ENCODE assay signal across 9 cellular contexts in the genomic region with DNA sequence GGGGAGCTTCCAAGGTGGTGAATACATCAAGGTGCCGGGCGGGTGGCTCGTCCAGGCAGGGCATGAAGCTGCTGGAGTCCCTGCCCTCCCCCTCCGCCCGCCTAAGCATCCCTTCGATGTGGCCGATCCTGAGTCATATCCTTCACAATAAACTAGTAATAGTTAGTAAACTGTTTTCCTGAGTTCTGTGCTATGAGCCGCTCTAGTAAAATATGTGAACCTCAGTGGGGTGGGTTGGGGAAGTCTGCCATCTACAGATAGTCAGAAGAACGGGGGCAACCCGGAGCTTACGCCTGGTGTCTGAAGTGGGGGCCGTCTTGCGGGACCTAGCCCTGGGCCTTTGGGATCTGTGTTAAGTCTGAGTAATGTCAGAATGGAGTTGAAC. TPM values are rescaled to one million over a fixed set of nuclear protein-coding genes. Genes with fewer than 3 reads are reported as not detected.
DNase-seq lines count a peak whose midpoint lies in the region; FAIRE-seq and TF ChIP-seq lines count a peak whose summit lies in the region.
"Had no signal": no experiment of that assay in that cellular context is flagged by ENCODE, and none has a peak within 500 bp of the region (broad histone marks: within the 10 kb centered on the region; RNA-seq: fewer than 3 reads in every experiment).

No MANE protein-coding gene starts in this region.

- WGBS in prostate gland: 64% methylated on average over 13 of the region's 13 CpGs

- CTCF ChIA-PET in HEK293T (lab: Yijun Ruan, JAX): no interaction called here

- H3K27ac Mint-ChIP-seq in immature natural killer cell: no peak overlapping the region

- H3K9me3 ChIP-seq in prostate gland: no peaks in the 10 kb centered on the region

- peaks cover 3 to 21% (median 10%) of the 10 kb centered on the region in 3 donors for H3K27me3 Mint-ChIP-seq in immature natural killer cell (ENCODE audit: low read depth in 3 of 3)

- peak overlapping the region; percentile 78 for H3K27ac ChIP-seq in prostate gland

- H3K4me1 Mint-ChIP-seq in immature natural killer cell: peaks cover 24 to 39% of the 10 kb centered on the region in 2 donors

- H3K4me3 Mint-ChIP-seq in immature natural killer cell: no peak overlapping the region

- H3K36me3 ChIP-seq in prostate gland: no peaks in the 10 kb centered on the region

- POLR2A ChIA-PET in HEK293T (lab: Yijun Ruan, JAX): no interaction called here

- peaks cover 10% of the 10 kb centered on the region for H3K4me1 ChIP-seq in prostate gland (replicated peaks)

- no peak for TF ChIP-seq POLR2A in prostate gland (IDR thresholded peaks at IDR 0.05)

- peak; percentile 39 for TF ChIP-seq CTCF in fibroblast of mammary gland (conservative IDR thresholded peaks at IDR 0.05; ENCODE audit: control insufficient read depth, insufficient read depth, low read depth, low read length)
- no peak for TF ChIP-seq CTCF in prostate gland (IDR thresholded peaks at IDR 0.05)

- H3K36me3 Mint-ChIP-seq in immature natural killer cell: peaks cover 0 to 3% (median 0%) of the 10 kb centered on the region in 3 donors

- no peaks in the 10 kb centered on the region for H3K9me3 Mint-ChIP-seq in immature natural killer cell

- no peaks in the 10 kb centered on the region for H3K27me3 ChIP-seq in prostate gland (replicated peaks; ENCODE audit: insufficient read depth)

- peak; percentile 93 for DNase-seq in Daoy (ENCODE audit: low read depth)
- DNase-seq in RCC 7860 (ENCODE audit: low spot score): peak; percentile 79
- DNase-seq in fibroblast of mammary gland (ENCODE audit: low read depth): peak; percentile 93
- DNase-seq in prostate gland (ENCODE audit: low spot score): no peak
- DNase-seq in HEK293T (ENCODE audit: extremely low spot score): no peak
- DNase-seq in AML-193 (lab: John Stamatoyannopoulos, UW): no peak
- no peak for DNase-seq in immature natural killer cell
- no peak for DNase-seq in NK-92 treated with Interleukin-12 subunit alpha and Interleukin-12 subunit beta, amount 100 ng/mL, for 24 hours (lab: John Stamatoyannopoulos, UW)
- DNase-seq: activated CD8-positive, alpha-beta memory T cell treated with anti-CD3 and anti-CD28 coated beads for 24 hours had no signal

- H3K4me3 ChIP-seq in fibroblast of mammary gland (ENCODE audit: control insufficient read depth, low read depth, low read length) (no peak overlapping the region), prostate gland (no peak overlapping the region)

- peak; percentile 16 for FAIRE-seq in RCC 7860 (lab: Jason Lieb, UNC)

- intact Hi-C loops in prostate gland (cut with DNase I): no loop called here

TF ChIP-seq in HEK293T, 16 proteins besides CTCF, POLR2A, EP300 and RAD21:
- TF ChIP-seq FOXM1 (IDR thresholded peaks at IDR 0.05; ENCODE audit: borderline replicate concordance) (no peak), ARNT (IDR thresholded peaks at IDR 0.05) (no peak), SP1 (IDR thresholded peaks at IDR 0.05) (no peak), NFRKB (IDR thresholded peaks at IDR 0.05) (no peak)
TF ChIP-seq in HEK293T: peak in this region for 0.

RNA-seq across cellular contexts. Expression of gene C2CD2, which starts 21.6 kb away (rescaled TPM):
- total RNA-seq in Daoy (2014; rRNA removed; shearing (Covaris generic)): 25.3 and 35.4 TPM in 2 replicates
- total RNA-seq in prostate gland: 10 to 100 TPM; 27.3 to 30.5 TPM
- 1 to 10 TPM in 2 of 3 donors, not detected in 1; 2.1 TPM for polyA plus RNA-seq in immature natural killer cell

RNA-seq across cellular contexts. Expression of gene PRDM15, which starts 53.0 kb away (rescaled TPM):
- total RNA-seq in Daoy (2014; rRNA removed; shearing (Covaris generic)): 3.3 and 3.5 TPM in 2 replicates
- 10 to 100 TPM in 1 of 2 donors, 1 to 10 TPM in 1; 6.7 to 18.1 TPM for total RNA-seq in prostate gland
- polyA plus RNA-seq in immature natural killer cell: 1 to 10 TPM in 2 of 3 donors, not detected in 1; 1.3 to 3.5 TPM

Comparison
In these comparisons a context has a peak if more than half of its experiments do, and no peak if none do; other contexts are left out.
1. DNase-seq: peak in Daoy (single experiment), RCC 7860 (single experiment) and fibroblast of mammary gland (single experiment); none in prostate gland (single experiment), HEK293T (single experiment), AML-193 (0 of 2), immature natural killer cell (0 of 3) and NK-92 treated with Interleukin-12 subunit alpha and Interleukin-12 subunit beta, amount 100 ng/mL, for 24 hours (single experiment).